10 cellular contexts compared by ENCODE assay signal in the genomic region with DNA sequence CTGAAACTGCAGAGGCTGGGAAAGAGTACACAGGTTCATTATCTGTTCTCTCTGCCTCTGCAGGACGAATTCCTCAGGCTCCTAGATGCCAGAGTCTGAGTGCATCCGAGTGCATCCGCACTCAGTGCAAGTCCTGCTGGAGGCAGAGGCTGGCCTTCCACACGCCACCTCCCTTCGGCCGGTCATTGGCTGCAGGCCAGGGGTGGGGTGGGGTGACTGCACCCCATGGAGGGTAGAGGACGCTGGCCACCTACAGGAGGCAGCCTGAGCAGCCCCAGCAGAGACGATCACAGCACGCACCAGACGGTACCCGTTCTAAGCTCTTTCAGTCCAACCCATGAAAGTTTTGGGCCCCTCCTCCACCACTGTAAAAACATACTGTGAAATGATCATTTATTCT. TPM values are rescaled to one million over a fixed set of nuclear protein-coding genes. Genes with fewer than 3 reads are reported as not detected.
A peak's percentile ranks its signal among the peaks of the same experiment; 100 is the strongest.
DNase-seq lines count a peak whose midpoint lies in the region; ATAC-seq and TF ChIP-seq lines count a peak whose summit lies in the region.
"Had no signal": no experiment of that assay in that cellular context is flagged by ENCODE, and none has a peak within 500 bp of the region (broad histone marks: within the 10 kb centered on the region; RNA-seq: fewer than 3 reads in every experiment).

No MANE protein-coding gene starts in this region.

- H3K9me3 Mint-ChIP-seq in stimulated activated effector memory CD8-positive, alpha-beta T cell treated with anti-CD3 and anti-CD28 coated beads, Interleukin-12 subunit alpha, Interleukin-12 subunit beta, amount 100 ng/mL, for 72 hours, result no peaks in the 10 kb centered on the region
- H3K9me3 Mint-ChIP-seq: T-helper 2 cell treated with Interferon-gamma antibody and Interleukin-4, amounts not matched to agents 5 μg/mL and 100 μg/mL, for 36 hours had no signal

- TF ChIP-seq CTCF in DND-41 (IDR thresholded peaks at IDR 0.05; ENCODE audit: borderline replicate concordance, extremely low read depth, low read length, poor library complexity, severe bottlenecking), result no peak
- peak; percentile 80 for TF ChIP-seq CTCF in WERI-Rb-1 (IDR thresholded peaks at IDR 0.05; ENCODE audit: low read depth, low read length)
- no peak for TF ChIP-seq CTCF in GM10266 (IDR thresholded peaks at IDR 0.05; ENCODE audit: control insufficient read depth, insufficient read depth, low read depth, missing control alignments)

- H3K36me3 ChIP-seq in DND-41 (ENCODE audit: insufficient read depth, low read length) (peaks cover 47% of the 10 kb centered on the region), WERI-Rb-1 (peaks cover 28% of the 10 kb centered on the region)

- peaks cover 53% of the 10 kb centered on the region for H3K36me3 Mint-ChIP-seq in stimulated activated effector memory CD8-positive, alpha-beta T cell treated with anti-CD3 and anti-CD28 coated beads, Interleukin-12 subunit alpha, Interleukin-12 subunit beta, amount 100 ng/mL, for 72 hours

- H2AFZ ChIP-seq in DND-41 (ENCODE audit: low read depth, low read length), result no peak overlapping the region

- ATAC-seq in DND-41 (ENCODE audit: insufficient read depth, low read depth) (no peak), GM19455 (IDR thresholded peaks at IDR 0.05; ENCODE audit: unreplicated experiment) (no peak)
- no peak for ATAC-seq in stimulated activated effector memory CD8-positive, alpha-beta T cell treated with anti-CD3 and anti-CD28 coated beads, Interleukin-12 subunit alpha, Interleukin-12 subunit beta, amount 100 ng/mL, for 72 hours

- 0 out of 2 replicates have a peak overlapping the region, but pooled peaks have one; percentile 21 for H3K4me2 ChIP-seq in DND-41 (ENCODE audit: insufficient read depth, low read length)

- H3K27me3 ChIP-seq in DND-41 (ENCODE audit: insufficient read depth, low read length, poor library complexity) (no peaks in the 10 kb centered on the region), WERI-Rb-1 (ENCODE audit: insufficient read depth, low read depth, severe bottlenecking) (no peaks in the 10 kb centered on the region)
- H3K27me3 ChIP-seq: upper lobe of left lung had no signal

- DNase-seq in DND-41 (no peak), WERI-Rb-1 (peak; percentile 93), glomerular visceral epithelial cell (ENCODE audit: extremely low spot score) (peak; percentile 91), mucosa of gallbladder (ENCODE audit: low spot score) (peak; percentile 54), GM10266 (ENCODE audit: extremely low spot score) (no peak), AML-193 (lab: John Stamatoyannopoulos, UW) (no peak)
- DNase-seq in stimulated activated effector memory CD8-positive, alpha-beta T cell treated with anti-CD3 and anti-CD28 coated beads, Interleukin-12 subunit alpha, Interleukin-12 subunit beta, amount 100 ng/mL, for 72 hours (ENCODE audit: low spot score in 2 of 2), result no peak

- no peak overlapping the region for H3K4me3 Mint-ChIP-seq in stimulated activated effector memory CD8-positive, alpha-beta T cell treated with anti-CD3 and anti-CD28 coated beads, Interleukin-12 subunit alpha, Interleukin-12 subunit beta, amount 100 ng/mL, for 72 hours
- H3K4me3 Mint-ChIP-seq: T-helper 2 cell treated with Interferon-gamma antibody and Interleukin-4, amounts not matched to agents 5 μg/mL and 100 μg/mL, for 36 hours had no signal

- peaks cover 88% of the 10 kb centered on the region for H3K79me2 ChIP-seq in DND-41 (ENCODE audit: insufficient read depth, low read length)

- H3K9me3 ChIP-seq in DND-41 (ENCODE audit: insufficient read depth, low read length, severe bottlenecking) (no peaks in the 10 kb centered on the region), WERI-Rb-1 (ENCODE audit: severe bottlenecking) (no peaks in the 10 kb centered on the region)
- H3K9me3 ChIP-seq: upper lobe of left lung had no signal

- H3K27ac ChIP-seq in DND-41 (ENCODE audit: low read length) (no peak overlapping the region), WERI-Rb-1 (no peak overlapping the region)
- H3K27ac ChIP-seq: upper lobe of left lung had no signal

- peaks cover 46% of the 10 kb centered on the region for H3K4me1 Mint-ChIP-seq in stimulated activated effector memory CD8-positive, alpha-beta T cell treated with anti-CD3 and anti-CD28 coated beads, Interleukin-12 subunit alpha, Interleukin-12 subunit beta, amount 100 ng/mL, for 72 hours

- H4K20me1 ChIP-seq in DND-41 (ENCODE audit: insufficient read depth, low read length), result peaks cover 37% of the 10 kb centered on the region

- H3K4me3 ChIP-seq in DND-41 (ENCODE audit: low read depth in 1 of 2, low read length in 2 of 2) (no peak overlapping the region), WERI-Rb-1 (ENCODE audit: low read depth, low read length) (no peak overlapping the region)
- H3K4me3 ChIP-seq: upper lobe of left lung had no signal

- H3K9ac ChIP-seq in DND-41 (ENCODE audit: low read depth, low read length), result no peak overlapping the region

- H3K4me1 ChIP-seq in DND-41 (ENCODE audit: insufficient read depth, low read length), result peaks cover 38% of the 10 kb centered on the region

- no peak overlapping the region for H3K27ac Mint-ChIP-seq in stimulated activated effector memory CD8-positive, alpha-beta T cell treated with anti-CD3 and anti-CD28 coated beads, Interleukin-12 subunit alpha, Interleukin-12 subunit beta, amount 100 ng/mL, for 72 hours
- H3K27ac Mint-ChIP-seq: T-helper 2 cell treated with Interferon-gamma antibody and Interleukin-4, amounts not matched to agents 5 μg/mL and 100 μg/mL, for 36 hours had no signal

RNA-seq across cellular contexts. Expression of gene SFT2D1, which starts 11.7 kb away (rescaled TPM):
- 43.9 TPM for total RNA-seq in mucosa of gallbladder

RNA-seq across cellular contexts. Expression of gene PRR18, which starts 22.4 kb away (rescaled TPM):
- total RNA-seq in mucosa of gallbladder, result not detected

RNA-seq across cellular contexts. Expression of gene MPC1, which starts 52.1 kb away (rescaled TPM):
- total RNA-seq in mucosa of gallbladder, result 45.9 TPM

Comparison
In these comparisons a context has a peak if more than half of its experiments do, and no peak if none do; other contexts are left out.
1. DNase-seq: peak in WERI-Rb-1 (single experiment), glomerular visceral epithelial cell (single experiment) and mucosa of gallbladder (single experiment); none in DND-41 (single experiment), stimulated activated effector memory CD8-positive, alpha-beta T cell treated with anti-CD3 and anti-CD28 coated beads, Interleukin-12 subunit alpha, Interleukin-12 subunit beta, amount 100 ng/mL, for 72 hours (0 of 2), GM10266 (single experiment) and AML-193 (0 of 2).